Comparison of ENCODE assay signal across 8 cellular contexts in genomic region chr14:22928237-22929103, GRCh38. TPM values are rescaled to one million over a fixed set of nuclear protein-coding genes. Genes with fewer than 3 reads are reported as not detected.
A peak's percentile ranks its signal among the peaks of the same experiment; 100 is the strongest.
DNase-seq lines count a peak whose midpoint lies in the region; ATAC-seq and TF ChIP-seq lines count a peak whose summit lies in the region.

No MANE protein-coding gene starts in this region.

- H3K4me1 ChIP-seq in ascending aorta = peaks cover 0 to 14% of the 10 kb centered on the region in 2 donors
- peaks cover 9 to 43% (median 19%) of the 10 kb centered on the region in 4 donors for H3K4me1 ChIP-seq in transverse colon

- H3K27ac ChIP-seq in ascending aorta (peak overlapping the region; percentile 87 to 91), layer of hippocampus (ENCODE audit: low read depth, low read length) (peak overlapping the region; percentile 86), transverse colon (peak overlapping the region; percentile 82 to 94 (median 93))

- H3K36me3 ChIP-seq in ascending aorta (peaks cover 29 to 30% of the 10 kb centered on the region in 2 donors), transverse colon (peaks cover 0 to 13% (median 5%) of the 10 kb centered on the region in 4 donors)

- TF ChIP-seq EP300 in transverse colon (IDR thresholded peaks at IDR 0.05; ENCODE audit: low read depth) = no peak

- peaks cover 36% of the 10 kb centered on the region for H3K4me1 Mint-ChIP-seq in activated naive CD4-positive, alpha-beta T cell treated with anti-CD3 and anti-CD28 coated beads for 36 hours (ENCODE audit: low read depth)

- H3K9me3 ChIP-seq in ascending aorta = no peaks in the 10 kb centered on the region
- H3K9me3 ChIP-seq in transverse colon = no peaks in the 10 kb centered on the region

- ATAC-seq in HG03378 (IDR thresholded peaks at IDR 0.05; ENCODE audit: unreplicated experiment) = no peak

- peaks cover 41% of the 10 kb centered on the region for H3K36me3 Mint-ChIP-seq in activated naive CD4-positive, alpha-beta T cell treated with anti-CD3 and anti-CD28 coated beads for 36 hours (ENCODE audit: low read depth)

- H3K27me3 Mint-ChIP-seq in activated naive CD4-positive, alpha-beta T cell treated with anti-CD3 and anti-CD28 coated beads for 36 hours (ENCODE audit: low read depth) = no peaks in the 10 kb centered on the region

- DNase-seq in activated naive CD4-positive, alpha-beta T cell treated with anti-CD3 and anti-CD28 coated beads for 36 hours = peak; percentile 10
- no peak for DNase-seq in activated naive CD4-positive, alpha-beta T cell treated with anti-CD3 and anti-CD28 coated beads, Interleukin-2, amount 50 U/mL, for 16 hours
- no peak for DNase-seq in ascending aorta (ENCODE audit: low spot score in 2 of 2)
- DNase-seq in transverse colon = no peak
- DNase-seq in COR-L47 (lab: John Stamatoyannopoulos, UW) = no peak
- no peak for DNase-seq in effector CD8-positive, alpha-beta T cell (lab: John Stamatoyannopoulos, UW)

- no peak overlapping the region for H3K4me3 Mint-ChIP-seq in activated naive CD4-positive, alpha-beta T cell treated with anti-CD3 and anti-CD28 coated beads for 36 hours

- TF ChIP-seq CTCF in ascending aorta (IDR thresholded peaks at IDR 0.05) (no peak), transverse colon (IDR thresholded peaks at IDR 0.05) (no peak)

- TF ChIP-seq POLR2A in transverse colon (IDR thresholded peaks at IDR 0.05) = no peak

- WGBS in transverse colon (ENCODE audit: low coverage in 1 of 2), 2 donors = 0 to 7% methylated on average over 1 to 12 of the region's 12 CpGs

- intact Hi-C loops in activated naive CD4-positive, alpha-beta T cell treated with anti-CD3 and anti-CD28 coated beads for 36 hours (cut with micrococcal nuclease) = loop anchor here (1.0 kb wide), 11 partner anchors 9 to 373 kb away; partner anchors contain the start of genes ACIN1, C14orf119, DAD1 and HAUS4
- intact Hi-C loops in ascending aorta (cut with DNase I) (loop anchor here (1.0 to 10.0 kb wide), 4 partner anchors 9 to 539 kb away; partner anchors contain the start of genes BCL2L2, LRP10, NGDN and PPP1R3E), transverse colon (cut with DNase I; ENCODE audit: low total_unique reads) (no loop called here)

- CTCF ChIA-PET in activated naive CD4-positive, alpha-beta T cell treated with anti-CD3 and anti-CD28 coated beads for 36 hours (lab: Charles Lee) = interaction anchor here (0.9 to 4.8 kb wide), 20 partner anchors 9 to 142 kb away, joined by 3 to 40 read pairs (median 5); partner anchors contain the start of genes HAUS4, LRP10 and RBM23

- H3K27ac Mint-ChIP-seq in activated naive CD4-positive, alpha-beta T cell treated with anti-CD3 and anti-CD28 coated beads for 36 hours = no peak overlapping the region

- H3K27me3 ChIP-seq in ascending aorta (no peaks in the 10 kb centered on the region), layer of hippocampus (ENCODE audit: control insufficient read depth, insufficient read depth, low read length) (no peaks in the 10 kb centered on the region), transverse colon (no peaks in the 10 kb centered on the region)

- H3K9me3 Mint-ChIP-seq in activated naive CD4-positive, alpha-beta T cell treated with anti-CD3 and anti-CD28 coated beads for 36 hours = no peaks in the 10 kb centered on the region

- in situ Hi-C loops in transverse colon (cut with MboI; ENCODE audit: low pct_ligation_motif_present in 1 of 4, low pct_unique_long_range_greater_than_20kb in 1 of 4, low sequenced_read_pairs in 3 of 4) = no loop called here

- H3K4me3 ChIP-seq in ascending aorta (peak overlapping the region; percentile 85 to 87), transverse colon (peak overlapping the region; percentile 74 to 95 (median 80))

RNA-seq across cellular contexts. Expression of gene PRMT5, which starts 0.7 kb away (rescaled TPM):
- total RNA-seq in activated naive CD4-positive, alpha-beta T cell treated with anti-CD3 and anti-CD28 coated beads for 36 hours = 10 to 100 TPM; 81.0 to 92.8 TPM
- total RNA-seq in ascending aorta (118 TPM), transverse colon (10 to 100 TPM; 32.2 to 92.3 (median 43.4) TPM)

RNA-seq across cellular contexts. Expression of gene RBM23, which starts 9.5 kb away (rescaled TPM):
- total RNA-seq in activated naive CD4-positive, alpha-beta T cell treated with anti-CD3 and anti-CD28 coated beads for 36 hours = 10 to 100 TPM; 53.5 to 61.2 TPM
- total RNA-seq in ascending aorta (113 TPM), transverse colon (100 to 1,000 TPM in 3 of 4 donors, 10 to 100 TPM in 1; 96.4 to 186 (median 114) TPM)

RNA-seq across cellular contexts. Expression of gene HAUS4, which starts 28.4 kb away (rescaled TPM):
- 10 to 100 TPM; 97.1 to 97.3 TPM for total RNA-seq in activated naive CD4-positive, alpha-beta T cell treated with anti-CD3 and anti-CD28 coated beads for 36 hours
- total RNA-seq in ascending aorta (61.8 TPM), transverse colon (10 to 100 TPM; 66.2 to 98.9 (median 85.1) TPM)

RNA-seq across cellular contexts. Expression of gene REM2, which starts 45.4 kb away (rescaled TPM):
- total RNA-seq in activated naive CD4-positive, alpha-beta T cell treated with anti-CD3 and anti-CD28 coated beads for 36 hours = under 1 TPM; 0.69 to 0.74 TPM
- total RNA-seq in ascending aorta (1.9 TPM), transverse colon (1 to 10 TPM in 2 of 4 donors, under 1 TPM in 1, not detected in 1; 0.27 to 5.2 (median 2.1) TPM)

RNA-seq across cellular contexts. Expression of gene AJUBA, which starts 53.9 kb away (rescaled TPM):
- total RNA-seq in activated naive CD4-positive, alpha-beta T cell treated with anti-CD3 and anti-CD28 coated beads for 36 hours = 1 to 10 TPM; 2.1 to 2.8 TPM
- total RNA-seq in ascending aorta = 11.6 TPM
- total RNA-seq in transverse colon = 1 to 10 TPM in 3 of 4 donors, not detected in 1; 1.8 to 5.2 (median 3.7) TPM
